Comparison of ENCODE assay signal across 1 cellular context in the genomic region with DNA sequence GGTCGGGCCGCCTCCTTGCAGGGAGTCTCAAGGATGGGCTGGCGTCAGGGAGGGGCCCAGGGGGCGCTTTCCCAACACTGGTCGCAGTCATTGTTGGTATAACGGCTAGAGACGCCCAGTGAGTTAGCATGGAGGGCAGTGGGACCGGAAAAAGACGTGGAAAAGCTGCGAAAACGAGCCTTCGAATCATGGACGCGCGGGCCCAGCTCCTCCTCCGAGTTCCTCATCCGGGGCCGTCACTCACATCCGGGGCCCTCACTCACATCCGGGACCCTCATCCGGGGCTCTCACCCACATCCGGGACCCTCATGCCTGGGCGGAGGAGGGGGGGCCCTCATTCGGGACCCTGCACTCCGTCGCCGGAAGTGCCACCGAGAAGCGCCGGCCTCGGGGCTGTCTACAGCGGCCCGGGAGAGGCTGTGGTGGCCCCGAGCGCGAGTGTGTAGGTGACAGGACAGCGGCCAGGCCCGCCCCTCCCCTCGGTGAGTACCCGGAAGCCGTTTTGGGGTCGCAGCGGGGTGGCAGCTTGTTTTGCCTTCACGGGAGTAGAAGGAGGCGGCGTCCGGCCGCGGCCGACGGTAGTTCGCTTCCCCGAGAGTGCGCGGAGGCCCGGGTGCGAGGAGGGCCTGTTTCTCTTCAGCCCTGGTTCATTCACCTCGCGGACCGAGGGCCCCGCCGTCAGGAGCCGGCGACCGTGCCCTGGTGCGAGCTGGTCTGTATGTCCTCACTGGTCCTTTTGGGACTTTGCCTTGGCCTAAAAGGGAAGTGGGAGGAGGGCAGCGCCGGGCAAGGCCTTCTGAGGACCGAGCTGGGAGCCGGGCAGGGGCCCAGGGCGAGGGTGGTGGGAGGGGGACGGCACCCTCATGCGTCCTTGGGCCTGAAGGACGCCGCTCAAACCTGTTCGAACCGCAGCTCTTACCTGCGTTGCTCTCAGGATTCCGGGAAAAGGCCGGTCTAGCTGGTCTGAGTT.
TF ChIP-seq lines count a peak whose summit lies in the region.

A gene with protein sequence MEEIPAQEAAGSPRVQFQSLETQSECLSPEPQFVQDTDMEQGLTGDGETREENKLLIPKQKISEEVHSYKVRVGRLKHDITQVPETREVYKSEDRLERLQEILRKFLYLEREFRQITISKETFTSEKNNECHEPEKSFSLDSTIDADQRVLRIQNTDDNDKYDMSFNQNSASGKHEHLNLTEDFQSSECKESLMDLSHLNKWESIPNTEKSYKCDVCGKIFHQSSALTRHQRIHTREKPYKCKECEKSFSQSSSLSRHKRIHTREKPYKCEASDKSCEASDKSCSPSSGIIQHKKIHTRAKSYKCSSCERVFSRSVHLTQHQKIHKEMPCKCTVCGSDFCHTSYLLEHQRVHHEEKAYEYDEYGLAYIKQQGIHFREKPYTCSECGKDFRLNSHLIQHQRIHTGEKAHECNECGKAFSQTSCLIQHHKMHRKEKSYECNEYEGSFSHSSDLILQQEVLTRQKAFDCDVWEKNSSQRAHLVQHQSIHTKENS (plus strand): TSS at position 337 of the 970 bp plus-strand sequence. CDS start 1,918 bp downstream, outside the sequence.

TF ChIP-seq in HEK293, 187 proteins besides CTCF, POLR2A, EP300 and RAD21 (continued from another document and continues in another):
- TF ChIP-seq, protein P1, sequence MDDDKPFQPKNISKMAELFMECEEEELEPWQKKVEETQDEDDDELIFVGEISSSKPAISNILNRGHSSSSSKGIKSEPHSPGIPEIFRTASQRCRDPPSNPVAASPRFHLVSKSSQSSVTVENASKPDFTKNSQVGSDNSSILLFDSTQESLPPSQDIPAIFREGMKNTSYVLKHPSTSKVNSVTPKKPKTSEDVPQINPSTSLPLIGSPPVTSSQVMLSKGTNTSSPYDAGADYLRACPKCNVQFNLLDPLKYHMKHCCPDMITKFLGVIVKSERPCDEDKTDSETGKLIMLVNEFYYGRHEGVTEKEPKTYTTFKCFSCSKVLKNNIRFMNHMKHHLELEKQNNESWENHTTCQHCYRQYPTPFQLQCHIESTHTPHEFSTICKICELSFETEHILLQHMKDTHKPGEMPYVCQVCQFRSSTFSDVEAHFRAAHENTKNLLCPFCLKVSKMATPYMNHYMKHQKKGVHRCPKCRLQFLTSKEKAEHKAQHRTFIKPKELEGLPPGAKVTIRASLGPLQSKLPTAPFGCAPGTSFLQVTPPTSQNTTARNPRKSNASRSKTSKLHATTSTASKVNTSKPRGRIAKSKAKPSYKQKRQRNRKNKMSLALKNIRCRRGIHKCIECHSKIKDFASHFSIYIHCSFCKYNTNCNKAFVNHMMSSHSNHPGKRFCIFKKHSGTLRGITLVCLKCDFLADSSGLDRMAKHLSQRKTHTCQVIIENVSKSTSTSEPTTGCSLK (tag by site-specific recombination; IDR thresholded peaks at IDR 0.05), result no peak
- no peak for TF ChIP-seq IKZF3 (tag by site-specific recombination; IDR thresholded peaks at IDR 0.05)
- peak; percentile 35 for TF ChIP-seq ZNF561 (tag by site-specific recombination; IDR thresholded peaks at IDR 0.05; ENCODE audit: borderline replicate concordance)
- 0 out of 2 replicates have a peak, but pooled peaks have one; percentile 19 for TF ChIP-seq ZNF792 (tag by site-specific recombination; IDR thresholded peaks at IDR 0.05)
- no peak for TF ChIP-seq TSHZ1 (tag by site-specific recombination; IDR thresholded peaks at IDR 0.05; ENCODE audit: borderline replicate concordance)
- peak; percentile 95 for TF ChIP-seq ZBTB11 (tag by site-specific recombination; conservative IDR thresholded peaks at IDR 0.05; ENCODE audit: low read depth)
- peak; percentile 67; the same call in 1 of the 2 replicates for TF ChIP-seq ELK4 (IDR thresholded peaks at IDR 0.05; ENCODE audit: borderline replicate concordance, low read depth, low read length)
- TF ChIP-seq ZNF48 (tag by site-specific recombination; IDR thresholded peaks at IDR 0.05), result no peak
- no peak for TF ChIP-seq ZNF654 (tag by site-specific recombination; IDR thresholded peaks at IDR 0.05; ENCODE audit: low read depth)
- TF ChIP-seq, protein P2, sequence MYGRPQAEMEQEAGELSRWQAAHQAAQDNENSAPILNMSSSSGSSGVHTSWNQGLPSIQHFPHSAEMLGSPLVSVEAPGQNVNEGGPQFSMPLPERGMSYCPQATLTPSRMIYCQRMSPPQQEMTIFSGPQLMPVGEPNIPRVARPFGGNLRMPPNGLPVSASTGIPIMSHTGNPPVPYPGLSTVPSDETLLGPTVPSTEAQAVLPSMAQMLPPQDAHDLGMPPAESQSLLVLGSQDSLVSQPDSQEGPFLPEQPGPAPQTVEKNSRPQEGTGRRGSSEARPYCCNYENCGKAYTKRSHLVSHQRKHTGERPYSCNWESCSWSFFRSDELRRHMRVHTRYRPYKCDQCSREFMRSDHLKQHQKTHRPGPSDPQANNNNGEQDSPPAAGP (tag by site-specific recombination; IDR thresholded peaks at IDR 0.05), result peak; percentile 59; the same call in 1 of the 2 replicates
- no peak for TF ChIP-seq ZNF747 (tag by site-specific recombination; IDR thresholded peaks at IDR 0.05)
- TF ChIP-seq YY1 (tag by site-specific recombination; IDR thresholded peaks at IDR 0.05), result peak; percentile 90
- no peak for TF ChIP-seq ZNF623 (tag by site-specific recombination; IDR thresholded peaks at IDR 0.05)
- TF ChIP-seq ZNF248 (tag by site-specific recombination; IDR thresholded peaks at IDR 0.05), result no peak
- TF ChIP-seq PRDM10 (tag by site-specific recombination; IDR thresholded peaks at IDR 0.05), result 0 out of 2 replicates have a peak, but pooled peaks have one; percentile 36
- TF ChIP-seq, protein P3, sequence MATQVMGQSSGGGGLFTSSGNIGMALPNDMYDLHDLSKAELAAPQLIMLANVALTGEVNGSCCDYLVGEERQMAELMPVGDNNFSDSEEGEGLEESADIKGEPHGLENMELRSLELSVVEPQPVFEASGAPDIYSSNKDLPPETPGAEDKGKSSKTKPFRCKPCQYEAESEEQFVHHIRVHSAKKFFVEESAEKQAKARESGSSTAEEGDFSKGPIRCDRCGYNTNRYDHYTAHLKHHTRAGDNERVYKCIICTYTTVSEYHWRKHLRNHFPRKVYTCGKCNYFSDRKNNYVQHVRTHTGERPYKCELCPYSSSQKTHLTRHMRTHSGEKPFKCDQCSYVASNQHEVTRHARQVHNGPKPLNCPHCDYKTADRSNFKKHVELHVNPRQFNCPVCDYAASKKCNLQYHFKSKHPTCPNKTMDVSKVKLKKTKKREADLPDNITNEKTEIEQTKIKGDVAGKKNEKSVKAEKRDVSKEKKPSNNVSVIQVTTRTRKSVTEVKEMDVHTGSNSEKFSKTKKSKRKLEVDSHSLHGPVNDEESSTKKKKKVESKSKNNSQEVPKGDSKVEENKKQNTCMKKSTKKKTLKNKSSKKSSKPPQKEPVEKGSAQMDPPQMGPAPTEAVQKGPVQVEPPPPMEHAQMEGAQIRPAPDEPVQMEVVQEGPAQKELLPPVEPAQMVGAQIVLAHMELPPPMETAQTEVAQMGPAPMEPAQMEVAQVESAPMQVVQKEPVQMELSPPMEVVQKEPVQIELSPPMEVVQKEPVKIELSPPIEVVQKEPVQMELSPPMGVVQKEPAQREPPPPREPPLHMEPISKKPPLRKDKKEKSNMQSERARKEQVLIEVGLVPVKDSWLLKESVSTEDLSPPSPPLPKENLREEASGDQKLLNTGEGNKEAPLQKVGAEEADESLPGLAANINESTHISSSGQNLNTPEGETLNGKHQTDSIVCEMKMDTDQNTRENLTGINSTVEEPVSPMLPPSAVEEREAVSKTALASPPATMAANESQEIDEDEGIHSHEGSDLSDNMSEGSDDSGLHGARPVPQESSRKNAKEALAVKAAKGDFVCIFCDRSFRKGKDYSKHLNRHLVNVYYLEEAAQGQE (tag by site-specific recombination; IDR thresholded peaks at IDR 0.05), result 0 out of 2 replicates have a peak, but pooled peaks have one; percentile 37
- TF ChIP-seq PATZ1 (tag by site-specific recombination; IDR thresholded peaks at IDR 0.05), result peak; percentile 95
